Comparison of ENCODE assay signal across 1 cellular context in the genomic region with DNA sequence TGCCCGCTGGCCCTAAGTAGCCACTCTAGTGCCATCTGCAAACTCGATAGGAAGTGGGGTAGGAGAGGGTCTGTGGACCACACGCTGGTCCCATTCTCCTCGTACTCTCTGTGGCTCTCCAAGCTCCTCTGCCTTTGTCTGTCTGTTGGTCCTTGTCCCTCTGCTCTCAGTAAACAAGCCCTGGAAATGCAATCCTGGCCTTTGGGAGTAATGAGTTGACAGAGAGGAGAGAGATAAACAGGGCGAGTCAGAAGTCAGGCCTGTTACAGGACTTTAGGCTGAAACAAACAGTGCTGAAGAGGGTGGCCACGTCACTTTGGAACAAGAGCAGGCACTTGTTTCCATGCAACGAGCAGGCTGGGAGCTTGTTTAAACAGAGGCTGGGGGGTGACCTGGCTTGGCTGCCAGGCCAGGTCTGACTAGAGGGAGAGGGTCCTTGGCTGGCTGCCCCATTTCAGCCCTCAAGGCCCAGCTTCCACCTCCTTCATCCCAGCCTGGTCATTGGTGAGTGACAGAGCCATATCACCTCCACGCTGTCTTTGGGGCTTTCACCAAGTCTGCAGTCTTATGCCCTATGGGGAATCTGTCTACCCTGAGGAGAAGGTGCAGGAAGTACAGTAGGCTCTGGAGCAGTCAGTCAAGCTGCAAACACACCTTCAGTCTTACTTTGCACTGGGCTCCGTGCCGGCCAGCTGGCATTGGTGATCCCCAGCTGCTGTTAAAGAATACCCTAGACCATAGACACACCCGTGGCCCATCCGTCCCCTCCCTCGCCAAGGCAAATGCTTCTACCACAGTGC.
TF ChIP-seq lines count a peak whose summit lies in the region.

No MANE protein-coding gene starts in this region.

TF ChIP-seq in SK-N-SH, 30 proteins besides CTCF, POLR2A, EP300 and RAD21 (continued from another document):
- TF ChIP-seq, protein P1, sequence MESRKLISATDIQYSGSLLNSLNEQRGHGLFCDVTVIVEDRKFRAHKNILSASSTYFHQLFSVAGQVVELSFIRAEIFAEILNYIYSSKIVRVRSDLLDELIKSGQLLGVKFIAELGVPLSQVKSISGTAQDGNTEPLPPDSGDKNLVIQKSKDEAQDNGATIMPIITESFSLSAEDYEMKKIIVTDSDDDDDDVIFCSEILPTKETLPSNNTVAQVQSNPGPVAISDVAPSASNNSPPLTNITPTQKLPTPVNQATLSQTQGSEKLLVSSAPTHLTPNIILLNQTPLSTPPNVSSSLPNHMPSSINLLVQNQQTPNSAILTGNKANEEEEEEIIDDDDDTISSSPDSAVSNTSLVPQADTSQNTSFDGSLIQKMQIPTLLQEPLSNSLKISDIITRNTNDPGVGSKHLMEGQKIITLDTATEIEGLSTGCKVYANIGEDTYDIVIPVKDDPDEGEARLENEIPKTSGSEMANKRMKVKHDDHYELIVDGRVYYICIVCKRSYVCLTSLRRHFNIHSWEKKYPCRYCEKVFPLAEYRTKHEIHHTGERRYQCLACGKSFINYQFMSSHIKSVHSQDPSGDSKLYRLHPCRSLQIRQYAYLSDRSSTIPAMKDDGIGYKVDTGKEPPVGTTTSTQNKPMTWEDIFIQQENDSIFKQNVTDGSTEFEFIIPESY (IDR thresholded peaks at IDR 0.05; ENCODE audit: borderline replicate concordance, low read depth), result no peak
- TF ChIP-seq FOXM1 (IDR thresholded peaks at IDR 0.05; ENCODE audit: low read depth), result no peak
- TF ChIP-seq SIN3A (IDR thresholded peaks at IDR 0.05; ENCODE audit: borderline replicate concordance, low read depth, low read length), result no peak
- TF ChIP-seq, protein P2, sequence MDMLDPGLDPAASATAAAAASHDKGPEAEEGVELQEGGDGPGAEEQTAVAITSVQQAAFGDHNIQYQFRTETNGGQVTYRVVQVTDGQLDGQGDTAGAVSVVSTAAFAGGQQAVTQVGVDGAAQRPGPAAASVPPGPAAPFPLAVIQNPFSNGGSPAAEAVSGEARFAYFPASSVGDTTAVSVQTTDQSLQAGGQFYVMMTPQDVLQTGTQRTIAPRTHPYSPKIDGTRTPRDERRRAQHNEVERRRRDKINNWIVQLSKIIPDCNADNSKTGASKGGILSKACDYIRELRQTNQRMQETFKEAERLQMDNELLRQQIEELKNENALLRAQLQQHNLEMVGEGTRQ (IDR thresholded peaks at IDR 0.05; ENCODE audit: borderline replicate concordance, low read depth, low read length), result no peak
- TF ChIP-seq GABPA (IDR thresholded peaks at IDR 0.05; ENCODE audit: low read depth), result no peak
- no peak for TF ChIP-seq EZH2phosphoT487 (IDR thresholded peaks at IDR 0.05; ENCODE audit: borderline replicate concordance, low read depth)
- no peak for TF ChIP-seq GATA2 (CRISPR knock-in tag; IDR thresholded peaks at IDR 0.05)
- no peak for TF ChIP-seq POLR2AphosphoS5 (IDR thresholded peaks at IDR 0.05; ENCODE audit: low read depth, low read length)
- no peak for TF ChIP-seq NRF1 (IDR thresholded peaks at IDR 0.05; ENCODE audit: low read depth, low read length)
